ENCODE assay signal across 20 cellular contexts in genomic region chr4:67539830-67540229, GRCh38. TPM values are rescaled to one million over a fixed set of nuclear protein-coding genes. Genes with fewer than 3 reads are reported as not detected.
DNase-seq lines count a peak whose midpoint lies in the region; ATAC-seq, FAIRE-seq and TF ChIP-seq lines count a peak whose summit lies in the region.
"Had no signal": no experiment of that assay in that cellular context is flagged by ENCODE, and none has a peak within 500 bp of the region (broad histone marks: within the 10 kb centered on the region; RNA-seq: fewer than 3 reads in every experiment).

No MANE protein-coding gene starts in this region.

- no peaks in the 10 kb centered on the region for H3K27me3 Mint-ChIP-seq in activated naive CD4-positive, alpha-beta T cell treated with anti-CD3 and anti-CD28 coated beads, Interleukin-2, amount 50 U/mL, for 24 hours
- H3K27me3 Mint-ChIP-seq in activated naive CD4-positive, alpha-beta T cell treated with anti-CD3 and anti-CD28 coated beads, Interleukin-2, amount 10 ng/mL, durations not matched to agents 7 days and 5 days = no peaks in the 10 kb centered on the region
- no peaks in the 10 kb centered on the region for H3K27me3 Mint-ChIP-seq in neural crest cell (ENCODE audit: low read depth)
- H3K27me3 Mint-ChIP-seq: CD4-positive, alpha-beta T cell had no signal

- H3K9me3 Mint-ChIP-seq in activated naive CD4-positive, alpha-beta T cell treated with anti-CD3 and anti-CD28 coated beads, Interleukin-2, amount 50 U/mL, for 24 hours = no peaks in the 10 kb centered on the region
- H3K9me3 Mint-ChIP-seq in activated naive CD4-positive, alpha-beta T cell treated with anti-CD3 and anti-CD28 coated beads, Interleukin-2, amount 10 ng/mL, durations not matched to agents 7 days and 5 days = no peaks in the 10 kb centered on the region
- H3K9me3 Mint-ChIP-seq in neural crest cell = no peaks in the 10 kb centered on the region
- H3K9me3 Mint-ChIP-seq: CD4-positive, alpha-beta T cell; H9 had no signal

- FAIRE-seq in G401.6 (lab: Jason Lieb, UNC) = peak; percentile 11
- FAIRE-seq: A549, GM19239, H1, HTR-8/SVneo had no signal

- H3K36me3 Mint-ChIP-seq in activated naive CD4-positive, alpha-beta T cell treated with anti-CD3 and anti-CD28 coated beads, Interleukin-2, amount 50 U/mL, for 24 hours = peaks cover 27% of the 10 kb centered on the region
- peaks cover 65% of the 10 kb centered on the region for H3K36me3 Mint-ChIP-seq in activated naive CD4-positive, alpha-beta T cell treated with anti-CD3 and anti-CD28 coated beads, Interleukin-2, amount 10 ng/mL, durations not matched to agents 7 days and 5 days
- H3K36me3 Mint-ChIP-seq in neural crest cell (ENCODE audit: low read depth) = peaks cover 17% of the 10 kb centered on the region

- peaks cover 70% of the 10 kb centered on the region for H3K4me1 Mint-ChIP-seq in activated naive CD4-positive, alpha-beta T cell treated with anti-CD3 and anti-CD28 coated beads, Interleukin-2, amount 50 U/mL, for 24 hours
- peaks cover 32% of the 10 kb centered on the region for H3K4me1 Mint-ChIP-seq in activated naive CD4-positive, alpha-beta T cell treated with anti-CD3 and anti-CD28 coated beads, Interleukin-2, amount 10 ng/mL, durations not matched to agents 7 days and 5 days
- H3K4me1 Mint-ChIP-seq in neural crest cell = peaks cover 26% of the 10 kb centered on the region

- no peak for DNase-seq in activated naive CD4-positive, alpha-beta T cell treated with anti-CD3 and anti-CD28 coated beads, Interleukin-2, amount 10 ng/mL, durations not matched to agents 7 days and 5 days
- DNase-seq in NCI-H526 treated with DMSO at 0.1 percent for 48 hours (lab: John Stamatoyannopoulos, UW) = peak; percentile 4
- DNase-seq in neural crest cell (ENCODE audit: low read depth, low spot score) = no peak
- DNase-seq in A172 (ENCODE audit: low spot score) = no peak
- DNase-seq: AML-193; Caco-2; CD4-positive, alpha-beta T cell; DMS153; DMS79; GF-D8; H9; IMR-90 had no signal

- CTCF ChIA-PET in activated naive CD4-positive, alpha-beta T cell treated with anti-CD3 and anti-CD28 coated beads, Interleukin-2, amount 10 ng/mL, durations not matched to agents 7 days and 5 days (lab: Charles Lee) = no interaction called here

- ATAC-seq in esophagus mucosa = no peak
- ATAC-seq: A549 had no signal

- H3K4me3 Mint-ChIP-seq in activated naive CD4-positive, alpha-beta T cell treated with anti-CD3 and anti-CD28 coated beads, Interleukin-2, amount 50 U/mL, for 24 hours = no peak overlapping the region
- H3K4me3 Mint-ChIP-seq in activated naive CD4-positive, alpha-beta T cell treated with anti-CD3 and anti-CD28 coated beads, Interleukin-2, amount 10 ng/mL, durations not matched to agents 7 days and 5 days = no peak overlapping the region
- H3K4me3 Mint-ChIP-seq in neural crest cell = peak overlapping the region; percentile 16
- H3K4me3 Mint-ChIP-seq: H9 had no signal

- H3K27ac Mint-ChIP-seq in activated naive CD4-positive, alpha-beta T cell treated with anti-CD3 and anti-CD28 coated beads, Interleukin-2, amount 50 U/mL, for 24 hours = peak overlapping the region; percentile 85
- no peak overlapping the region for H3K27ac Mint-ChIP-seq in activated naive CD4-positive, alpha-beta T cell treated with anti-CD3 and anti-CD28 coated beads, Interleukin-2, amount 10 ng/mL, durations not matched to agents 7 days and 5 days
- no peak overlapping the region for H3K27ac Mint-ChIP-seq in neural crest cell (ENCODE audit: unreplicated experiment)
- H3K27ac Mint-ChIP-seq: CD4-positive, alpha-beta T cell; H9 had no signal

- no peak for TF ChIP-seq CTCF in neural crest cell (conservative IDR thresholded peaks at IDR 0.05)

RNA-seq across cellular contexts. Expression of gene CENPC, which starts 5.5 kb away (rescaled TPM):
- total RNA-seq in neural crest cell (25.9 and 28.7 TPM in 2 replicates), esophagus mucosa (16.2 TPM)
- total RNA-seq in A172 (2014; rRNA removed; shearing (Covaris generic)) = 7.2 and 8.3 TPM in 2 replicates

RNA-seq across cellular contexts. Expression of gene STAP1, which starts 18.7 kb away (rescaled TPM):
- not detected in 2 replicates for total RNA-seq in neural crest cell
- total RNA-seq in A172 (2014; rRNA removed; shearing (Covaris generic)) = not detected in 2 replicates
- total RNA-seq in esophagus mucosa = 0.24 TPM
- total RNA-seq: Caco-2, Daoy, H1, H9, IMR-90 had no signal
